Comparison of ENCODE assay signal across 13 cellular contexts in the genomic region with DNA sequence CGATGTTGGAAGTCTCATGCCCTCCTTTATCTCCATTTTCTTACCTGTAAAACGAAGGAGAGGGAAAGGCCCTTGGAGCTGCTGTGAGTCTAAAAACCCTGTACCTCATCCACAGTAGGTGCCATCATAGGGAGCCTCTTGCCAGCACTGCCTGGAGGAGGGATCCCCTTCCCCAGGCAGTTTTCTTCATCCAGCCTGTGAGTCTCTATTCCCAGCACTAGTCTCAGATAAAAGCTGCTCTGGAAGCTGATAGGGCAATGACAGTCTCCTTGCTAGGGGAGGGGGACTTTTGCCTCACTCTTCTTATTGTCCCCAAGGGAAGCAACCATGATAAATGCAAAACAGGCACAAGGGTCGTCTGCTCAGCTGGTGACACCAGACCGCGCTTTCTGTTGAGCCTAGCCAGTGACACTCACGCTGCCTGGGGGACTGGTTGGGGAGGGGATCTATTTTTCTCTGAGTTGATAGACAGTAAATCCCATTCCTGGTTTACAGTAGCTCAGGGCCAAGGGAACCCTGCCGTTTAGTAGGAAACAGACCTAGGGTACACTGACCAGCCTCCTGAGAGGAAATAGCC.
"Had no signal": no experiment of that assay in that cellular context is flagged by ENCODE, and none has a peak within 500 bp of the region (broad histone marks: within the 10 kb centered on the region; RNA-seq: fewer than 3 reads in every experiment).

No MANE protein-coding gene starts in this region.

- H3K27me3 ChIP-seq: brain microvascular endothelial cell, colonic mucosa, heart left ventricle had no signal

- H3K36me3 ChIP-seq: brain microvascular endothelial cell, colonic mucosa, heart left ventricle had no signal

- H3K27ac ChIP-seq: brain microvascular endothelial cell, colonic mucosa, heart left ventricle had no signal

- DNase-seq: activated CD8-positive, alpha-beta memory T cell treated with anti-CD3 and anti-CD28 coated beads, Interleukin-2, amount 10 ng/mL, durations not matched to agents 7 days and 5 days; activated naive CD8-positive, alpha-beta T cell treated with anti-CD3 and anti-CD28 coated beads, Interleukin-2, amount 10 ng/mL, durations not matched to agents 7 days and 5 days; amygdala; colonic mucosa; heart left ventricle; natural killer cell; occipital lobe; posterior cingulate gyrus; stimulated activated naive B cell treated with anti-CD40 and anti-IgM and Interleukin-4, amounts not matched to agents 10 μg/mL and 1 μg/mL and 100 μg/mL, for 72 hours had no signal

- H3K4me1 Mint-ChIP-seq: activated CD4-positive, alpha-beta memory T cell treated with anti-CD3 and anti-CD28 coated beads, Interleukin-2, amount 10 ng/mL, durations not matched to agents 7 days and 5 days; activated CD8-positive, alpha-beta memory T cell treated with anti-CD3 and anti-CD28 coated beads, Interleukin-2, amount 10 ng/mL, durations not matched to agents 7 days and 5 days; activated naive CD8-positive, alpha-beta T cell treated with anti-CD3 and anti-CD28 coated beads, Interleukin-2, amount 10 ng/mL, durations not matched to agents 7 days and 5 days; activated T-helper 17 cell treated with anti-CD3 and anti-CD28 coated beads, Interleukin-2, amount 50 U/mL, for 72 hours; central memory CD8-positive, alpha-beta T cell; natural killer cell had no signal

- H3K9me3 Mint-ChIP-seq: activated CD4-positive, alpha-beta memory T cell treated with anti-CD3 and anti-CD28 coated beads, Interleukin-2, amount 10 ng/mL, durations not matched to agents 7 days and 5 days; central memory CD8-positive, alpha-beta T cell; natural killer cell; stimulated activated naive B cell treated with anti-CD40 and anti-IgM and Interleukin-4, amounts not matched to agents 10 μg/mL and 1 μg/mL and 100 μg/mL, for 72 hours had no signal

- H3K9me3 ChIP-seq: colonic mucosa, heart left ventricle had no signal

- H3K4me1 ChIP-seq: colonic mucosa, heart left ventricle had no signal

- ATAC-seq: activated CD8-positive, alpha-beta memory T cell treated with anti-CD3 and anti-CD28 coated beads, Interleukin-2, amount 10 ng/mL, durations not matched to agents 7 days and 5 days; activated T-helper 17 cell treated with anti-CD3 and anti-CD28 coated beads, Interleukin-2, amount 50 U/mL, for 72 hours; heart left ventricle had no signal

- H3K27ac Mint-ChIP-seq: activated CD4-positive, alpha-beta memory T cell treated with anti-CD3 and anti-CD28 coated beads, Interleukin-2, amount 10 ng/mL, durations not matched to agents 7 days and 5 days; activated CD8-positive, alpha-beta memory T cell treated with anti-CD3 and anti-CD28 coated beads, Interleukin-2, amount 10 ng/mL, durations not matched to agents 7 days and 5 days; activated naive CD8-positive, alpha-beta T cell treated with anti-CD3 and anti-CD28 coated beads, Interleukin-2, amount 10 ng/mL, durations not matched to agents 7 days and 5 days; activated T-helper 17 cell treated with anti-CD3 and anti-CD28 coated beads, Interleukin-2, amount 50 U/mL, for 72 hours; natural killer cell; stimulated activated naive B cell treated with anti-CD40 and anti-IgM and Interleukin-4, amounts not matched to agents 10 μg/mL and 1 μg/mL and 100 μg/mL, for 72 hours had no signal

- H3K4me3 ChIP-seq: colonic mucosa, heart left ventricle had no signal

- H3K36me3 Mint-ChIP-seq: activated CD8-positive, alpha-beta memory T cell treated with anti-CD3 and anti-CD28 coated beads, Interleukin-2, amount 10 ng/mL, durations not matched to agents 7 days and 5 days; activated naive CD8-positive, alpha-beta T cell treated with anti-CD3 and anti-CD28 coated beads, Interleukin-2, amount 10 ng/mL, durations not matched to agents 7 days and 5 days; natural killer cell; stimulated activated naive B cell treated with anti-CD40 and anti-IgM and Interleukin-4, amounts not matched to agents 10 μg/mL and 1 μg/mL and 100 μg/mL, for 72 hours had no signal

- H3K4me3 Mint-ChIP-seq: activated CD4-positive, alpha-beta memory T cell treated with anti-CD3 and anti-CD28 coated beads, Interleukin-2, amount 10 ng/mL, durations not matched to agents 7 days and 5 days; activated CD8-positive, alpha-beta memory T cell treated with anti-CD3 and anti-CD28 coated beads, Interleukin-2, amount 10 ng/mL, durations not matched to agents 7 days and 5 days; activated naive CD8-positive, alpha-beta T cell treated with anti-CD3 and anti-CD28 coated beads, Interleukin-2, amount 10 ng/mL, durations not matched to agents 7 days and 5 days; activated T-helper 17 cell treated with anti-CD3 and anti-CD28 coated beads, Interleukin-2, amount 50 U/mL, for 72 hours; central memory CD8-positive, alpha-beta T cell; natural killer cell; stimulated activated naive B cell treated with anti-CD40 and anti-IgM and Interleukin-4, amounts not matched to agents 10 μg/mL and 1 μg/mL and 100 μg/mL, for 72 hours had no signal
